In the genomic region with DNA sequence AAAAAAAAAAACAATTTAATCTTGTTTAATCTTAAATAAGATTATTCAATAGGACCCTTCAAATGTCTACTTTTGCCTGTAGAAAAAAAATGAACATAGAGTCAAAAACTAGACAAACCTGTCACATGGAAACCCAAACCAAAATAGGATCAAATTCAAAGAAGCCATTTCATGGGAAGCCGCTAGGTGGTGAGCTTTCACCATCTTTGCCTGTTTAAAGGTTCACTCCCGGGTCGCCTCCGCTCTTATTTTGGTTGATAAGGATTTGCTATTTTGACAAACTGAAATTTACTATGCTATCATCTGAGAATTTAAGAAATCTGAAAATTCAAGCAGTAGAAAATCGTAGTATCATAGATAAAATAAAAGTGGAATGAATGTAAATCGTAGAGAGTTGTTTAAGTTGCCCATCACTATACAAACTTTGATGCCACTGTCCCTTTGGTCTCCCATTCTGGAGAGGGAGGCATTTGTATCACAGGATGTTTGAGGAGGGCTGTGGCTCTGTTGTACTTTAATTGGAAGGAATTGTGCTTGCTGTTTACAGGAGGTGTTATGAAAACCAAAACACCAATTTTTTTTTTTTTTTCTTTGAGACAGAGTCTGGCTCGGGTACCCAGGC, we compare ENCODE assay signal across 10 cellular contexts. TPM values are rescaled to one million over a fixed set of nuclear protein-coding genes. Genes with fewer than 3 reads are reported as not detected.
A peak's percentile ranks its signal among the peaks of the same experiment; 100 is the strongest.
DNase-seq lines count a peak whose midpoint lies in the region; TF ChIP-seq lines count a peak whose summit lies in the region.
"Had no signal": no experiment of that assay in that cellular context is flagged by ENCODE, and none has a peak within 500 bp of the region (broad histone marks: within the 10 kb centered on the region; RNA-seq: fewer than 3 reads in every experiment).

No MANE protein-coding gene starts in this region.

- peak; percentile 44 for DNase-seq in activated CD4-positive, alpha-beta T cell treated with anti-CD3 and anti-CD28 coated beads for 48 hours
- DNase-seq in activated CD4-positive, alpha-beta T cell treated with anti-CD3 and anti-CD28 coated beads, Interleukin-2, amount 50 U/mL, for 1 hour: no peak
- DNase-seq in GM23248 (peak; percentile 84), NB4 (ENCODE audit: low read depth) (peak; percentile 62), SK-N-DZ (ENCODE audit: low spot score) (peak; percentile 55), erythroblast (lab: John Stamatoyannopoulos, UW) (peak; percentile 41 to 63), nephron progenitor cell (peak; percentile 60), T-helper 9 cell (no peak)

- peaks cover 24% of the 10 kb centered on the region for H3K27me3 Mint-ChIP-seq in nephron progenitor cell (ENCODE audit: low read depth, poor library complexity)
- H3K27me3 Mint-ChIP-seq: CD4-positive, CD25-positive, alpha-beta regulatory T cell had no signal

- no peaks in the 10 kb centered on the region for H3K4me1 Mint-ChIP-seq in nephron progenitor cell
- H3K4me1 Mint-ChIP-seq: CD4-positive, CD25-positive, alpha-beta regulatory T cell had no signal

- TF ChIP-seq CTCF in NB4 (IDR thresholded peaks at IDR 0.05; ENCODE audit: low read depth, low read length) (peak; percentile 75), nephron progenitor cell (IDR thresholded peaks at IDR 0.05) (peak; percentile 95)

- no peaks in the 10 kb centered on the region for H3K36me3 Mint-ChIP-seq in nephron progenitor cell (ENCODE audit: low read depth)
- H3K36me3 Mint-ChIP-seq: CD4-positive, CD25-positive, alpha-beta regulatory T cell had no signal

- no peaks in the 10 kb centered on the region for H3K9me3 ChIP-seq in GM23248 (ENCODE audit: low read depth)

- no peaks in the 10 kb centered on the region for H3K27me3 ChIP-seq in GM23248 (replicated peaks; ENCODE audit: insufficient read depth)

- no peak overlapping the region for H3K4me3 Mint-ChIP-seq in nephron progenitor cell
- H3K4me3 Mint-ChIP-seq: CD4-positive, CD25-positive, alpha-beta regulatory T cell; dendritic cell treated with granulocyte-macrophage colony-stimulating factor and Interleukin-4, amounts not matched to agents 40 ng/mL and 50 ng/mL, for 4 days had no signal

- H3K9me2 ChIP-seq in GM23248 (ENCODE audit: insufficient read depth): no peaks in the 10 kb centered on the region

- H3K79me2 ChIP-seq in GM23248 (ENCODE audit: insufficient read depth): peaks cover 41% of the 10 kb centered on the region

- H3K4me1 ChIP-seq in GM23248 (ENCODE audit: insufficient read depth): peaks cover 16% of the 10 kb centered on the region

- TF ChIP-seq POLR2A in NB4 (IDR thresholded peaks at IDR 0.05; ENCODE audit: extremely low read depth, insufficient read length): no peak
- no peak for TF ChIP-seq POLR2A in erythroblast (IDR thresholded peaks at IDR 0.05; ENCODE audit: low read length)

- no peak overlapping the region for H3K27ac Mint-ChIP-seq in nephron progenitor cell
- H3K27ac Mint-ChIP-seq: CD4-positive, CD25-positive, alpha-beta regulatory T cell; dendritic cell treated with granulocyte-macrophage colony-stimulating factor and Interleukin-4, amounts not matched to agents 40 ng/mL and 50 ng/mL, for 4 days had no signal

- no peak overlapping the region for H3K9ac ChIP-seq in GM23248

- peaks cover 12% of the 10 kb centered on the region for H3F3A ChIP-seq in GM23248 (ENCODE audit: insufficient read depth)

- H3K4me3 ChIP-seq in GM23248 (no peak overlapping the region), NB4 (ENCODE audit: low read depth, low read length) (no peak overlapping the region)

- no peak overlapping the region for H2AFZ ChIP-seq in GM23248

- no peak overlapping the region for H3K27ac ChIP-seq in GM23248

- peak overlapping the region; percentile 4 for H3K4me2 ChIP-seq in GM23248 (ENCODE audit: unreplicated experiment)

- no peaks in the 10 kb centered on the region for H3K36me3 ChIP-seq in GM23248 (ENCODE audit: low read depth)

- in situ Hi-C loops in GM23248 (cut with MboI): loop anchor here (10.0 to 25.0 kb wide), 2 partner anchors 274 to 657 kb away; no protein-coding TSS in a partner anchor

- H3K9me3 Mint-ChIP-seq in nephron progenitor cell: no peaks in the 10 kb centered on the region
- H3K9me3 Mint-ChIP-seq: dendritic cell treated with granulocyte-macrophage colony-stimulating factor and Interleukin-4, amounts not matched to agents 40 ng/mL and 50 ng/mL, for 4 days had no signal

- 22 to 24% methylated on average over 7 of the region's 7 CpGs for WGBS in GM23248 (ENCODE audit: low coverage in 1 of 2, low lambda C conversion rate in 2 of 2, missing lambda C conversion rate in 2 of 2), 2 experiments

- H4K20me1 ChIP-seq in GM23248 (ENCODE audit: insufficient read depth): no peaks in the 10 kb centered on the region

RNA-seq across cellular contexts. Expression of a gene that starts 43.5 kb away (rescaled TPM):
- total RNA-seq in GM23248 (2014; rRNA removed; shearing (Covaris generic)): 0.13 and 1.4 TPM in 2 replicates
- 1.5 and 1.7 TPM in 2 replicates for polyA plus RNA-seq in GM23248 (2016; fragmentation: Nextera tagmentation; extraction: Ambion mirVana)
- polyA plus RNA-seq in SK-N-DZ (2014; cell fraction: cytosol; rRNA removed): 0.03 TPM in 1 of 2 replicates, not detected in the other
- not detected in 2 replicates for polyA plus RNA-seq in SK-N-DZ (2014; cell fraction: nucleus; rRNA removed)
- total RNA-seq: CD4-positive, CD25-positive, alpha-beta regulatory T cell had no signal
- polyA plus RNA-seq: CD4-positive, CD25-positive, alpha-beta regulatory T cell had no signal

Comparison
In these comparisons a context has a peak if more than half of its experiments do, and no peak if none do; other contexts are left out.
1. DNase-seq: peak in activated CD4-positive, alpha-beta T cell treated with anti-CD3 and anti-CD28 coated beads for 48 hours (single experiment), GM23248 (single experiment), NB4 (single experiment), SK-N-DZ (single experiment), erythroblast (2 of 2) and nephron progenitor cell (single experiment); none in activated CD4-positive, alpha-beta T cell treated with anti-CD3 and anti-CD28 coated beads, Interleukin-2, amount 50 U/mL, for 1 hour (single experiment) and T-helper 9 cell (single experiment).